In the genomic region with DNA sequence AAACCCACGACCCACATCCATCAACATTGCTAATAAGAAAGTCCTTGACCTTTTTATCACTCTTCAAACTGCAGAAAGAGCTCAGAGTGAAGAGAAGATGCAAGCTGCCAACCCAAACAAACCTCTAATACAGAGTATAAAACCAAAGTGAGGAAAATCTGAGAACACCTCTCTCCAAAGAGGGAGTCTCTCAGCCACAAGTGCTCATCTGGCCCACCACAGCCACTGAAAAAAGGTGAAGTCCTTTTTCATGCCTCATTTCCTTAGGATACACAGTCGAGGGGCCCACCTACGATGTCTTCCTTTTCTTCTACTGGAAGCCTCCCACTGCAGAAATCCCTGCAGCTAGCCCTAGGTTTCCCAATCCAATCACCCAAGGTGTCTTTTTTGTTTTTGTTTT, we compare ENCODE assay signal across 20 cellular contexts. TPM values are rescaled to one million over a fixed set of nuclear protein-coding genes. Genes with fewer than 3 reads are reported as not detected.
A peak's percentile ranks its signal among the peaks of the same experiment; 100 is the strongest.
DNase-seq lines count a peak whose midpoint lies in the region; ATAC-seq and TF ChIP-seq lines count a peak whose summit lies in the region.
"Had no signal": no experiment of that assay in that cellular context is flagged by ENCODE, and none has a peak within 500 bp of the region (broad histone marks: within the 10 kb centered on the region; RNA-seq: fewer than 3 reads in every experiment).

No MANE protein-coding gene starts in this region.

- POLR2A ChIA-PET in activated CD4-positive, alpha-beta T cell treated with anti-CD3 and anti-CD28 coated beads for 36 hours (lab: Charles Lee), result no interaction called here

- intact Hi-C loops in activated CD4-positive, alpha-beta T cell treated with anti-CD3 and anti-CD28 coated beads for 36 hours (cut with DNase I, micrococcal nuclease), result no loop called here

- H3K4me3 Mint-ChIP-seq in activated CD4-positive, alpha-beta T cell treated with anti-CD3 and anti-CD28 coated beads for 36 hours, result no peak overlapping the region
- H3K4me3 Mint-ChIP-seq in activated naive CD8-positive, alpha-beta T cell treated with anti-CD3 and anti-CD28 coated beads, Interleukin-2, amount 50 U/mL, for 24 hours, result no peak overlapping the region
- H3K4me3 Mint-ChIP-seq in mesothelial cell of epicardium, result no peak overlapping the region
- no peak overlapping the region for H3K4me3 Mint-ChIP-seq in activated T-helper 17 cell treated with anti-CD3 and anti-CD28 coated beads, Interleukin-2, amount 50 U/mL, for 72 hours
- H3K4me3 Mint-ChIP-seq: activated naive CD4-positive, alpha-beta T cell treated with anti-CD3 and anti-CD28 coated beads, Interleukin-2, amount 50 U/mL, for 24 hours; activated T-cell treated with anti-CD3 and anti-CD28 coated beads, Interleukin-2, amount 50 U/mL, for 4 hours; B cell had no signal

- no peak for TF ChIP-seq CTCF in mesothelial cell of epicardium (IDR thresholded peaks at IDR 0.05; ENCODE audit: unreplicated experiment)

- H3K27me3 Mint-ChIP-seq in activated CD4-positive, alpha-beta T cell treated with anti-CD3 and anti-CD28 coated beads for 36 hours, result no peaks in the 10 kb centered on the region
- H3K27me3 Mint-ChIP-seq in activated naive CD8-positive, alpha-beta T cell treated with anti-CD3 and anti-CD28 coated beads, Interleukin-2, amount 50 U/mL, for 24 hours, result no peaks in the 10 kb centered on the region
- no peaks in the 10 kb centered on the region for H3K27me3 Mint-ChIP-seq in mesothelial cell of epicardium (ENCODE audit: low read depth)
- H3K27me3 Mint-ChIP-seq in activated T-helper 17 cell treated with anti-CD3 and anti-CD28 coated beads, Interleukin-2, amount 50 U/mL, for 72 hours, result no peaks in the 10 kb centered on the region
- H3K27me3 Mint-ChIP-seq: activated naive CD4-positive, alpha-beta T cell treated with anti-CD3 and anti-CD28 coated beads, Interleukin-2, amount 50 U/mL, for 24 hours; B cell had no signal

- ATAC-seq in activated CD4-positive, alpha-beta T cell treated with anti-CD3 and anti-CD28 coated beads for 36 hours, result no peak
- peak; percentile 80 for ATAC-seq in activated naive CD8-positive, alpha-beta T cell treated with anti-CD3 and anti-CD28 coated beads, Interleukin-2, amount 50 U/mL, for 24 hours
- peak; percentile 49 for ATAC-seq in stimulated activated naive CD8-positive, alpha-beta T cell treated with anti-CD3 and anti-CD28 coated beads, Interleukin-15, Interleukin-2, amounts not matched to agents 100 U/mL and 50 U/mL, for 24 hours
- ATAC-seq in HG03342 (IDR thresholded peaks at IDR 0.05; ENCODE audit: unreplicated experiment), result no peak
- no peak for ATAC-seq in activated T-helper 17 cell treated with anti-CD3 and anti-CD28 coated beads, Interleukin-2, amount 50 U/mL, for 72 hours (replicated peaks)
- ATAC-seq: activated T-cell treated with anti-CD3 and anti-CD28 coated beads, Interleukin-2, amount 50 U/mL, for 4 hours; body of pancreas had no signal

- H3K36me3 Mint-ChIP-seq in activated CD4-positive, alpha-beta T cell treated with anti-CD3 and anti-CD28 coated beads for 36 hours (ENCODE audit: low read depth), result peaks cover 36% of the 10 kb centered on the region
- peaks cover 40% of the 10 kb centered on the region for H3K36me3 Mint-ChIP-seq in activated naive CD8-positive, alpha-beta T cell treated with anti-CD3 and anti-CD28 coated beads, Interleukin-2, amount 50 U/mL, for 24 hours (ENCODE audit: low read depth)
- peaks cover 36% of the 10 kb centered on the region for H3K36me3 Mint-ChIP-seq in mesothelial cell of epicardium
- peaks cover 93% of the 10 kb centered on the region for H3K36me3 Mint-ChIP-seq in activated T-helper 17 cell treated with anti-CD3 and anti-CD28 coated beads, Interleukin-2, amount 50 U/mL, for 72 hours (ENCODE audit: low read depth)

- H3K9me3 Mint-ChIP-seq in activated CD4-positive, alpha-beta T cell treated with anti-CD3 and anti-CD28 coated beads for 36 hours (ENCODE audit: low read depth), result no peaks in the 10 kb centered on the region
- H3K9me3 Mint-ChIP-seq in activated naive CD8-positive, alpha-beta T cell treated with anti-CD3 and anti-CD28 coated beads, Interleukin-2, amount 50 U/mL, for 24 hours, result no peaks in the 10 kb centered on the region
- H3K9me3 Mint-ChIP-seq in mesothelial cell of epicardium, result no peaks in the 10 kb centered on the region
- no peaks in the 10 kb centered on the region for H3K9me3 Mint-ChIP-seq in activated T-helper 17 cell treated with anti-CD3 and anti-CD28 coated beads, Interleukin-2, amount 50 U/mL, for 72 hours
- H3K9me3 Mint-ChIP-seq: activated naive CD4-positive, alpha-beta T cell treated with anti-CD3 and anti-CD28 coated beads, Interleukin-2, amount 50 U/mL, for 24 hours; activated T-cell treated with anti-CD3 and anti-CD28 coated beads, Interleukin-2, amount 50 U/mL, for 4 hours had no signal

- DNase-seq in activated CD4-positive, alpha-beta T cell treated with anti-CD3 and anti-CD28 coated beads for 36 hours, result no peak
- no peak for DNase-seq in activated CD4-positive, alpha-beta T cell treated with anti-CD3 and anti-CD28 coated beads for 48 hours
- no peak for DNase-seq in activated naive CD8-positive, alpha-beta T cell treated with anti-CD3 and anti-CD28 coated beads, Interleukin-2, amount 50 U/mL, for 24 hours
- DNase-seq in mesothelial cell of epicardium (ENCODE audit: low spot score in 2 of 2, unreplicated experiment in 2 of 2) (no peak), activated gamma-delta T cell (lab: John Stamatoyannopoulos, UW) (no peak)
- DNase-seq in stimulated activated naive CD8-positive, alpha-beta T cell treated with anti-CD3 and anti-CD28 coated beads, Interleukin-15, Interleukin-2, amounts not matched to agents 100 U/mL and 50 U/mL, for 24 hours, result no peak
- DNase-seq: 8988T; activated CD4-positive, alpha-beta T cell treated with anti-CD3 and anti-CD28 coated beads, Interleukin-2, amount 50 U/mL, for 4 hours; activated T-cell treated with anti-CD3 and anti-CD28 coated beads, Interleukin-2, amount 50 U/mL, for 4 hours; body of pancreas; GM23248; NCI-H187 treated with DMSO at 0.1 percent for 48 hours; Right ventricle myocardium superior; stimulated activated CD4-positive, alpha-beta T cell treated with anti-CD3 and anti-CD28 coated beads, Interleukin-12 subunit alpha, Interleukin-12 subunit beta, amount 100 ng/mL, for 4 hours; substantia nigra; SW 1271 had no signal

- CTCF ChIA-PET in activated CD4-positive, alpha-beta T cell treated with anti-CD3 and anti-CD28 coated beads for 36 hours (lab: Charles Lee), result no interaction called here

- peak overlapping the region; percentile 44 for H3K27ac Mint-ChIP-seq in activated CD4-positive, alpha-beta T cell treated with anti-CD3 and anti-CD28 coated beads for 36 hours
- peak overlapping the region; percentile 31 for H3K27ac Mint-ChIP-seq in activated naive CD8-positive, alpha-beta T cell treated with anti-CD3 and anti-CD28 coated beads, Interleukin-2, amount 50 U/mL, for 24 hours
- H3K27ac Mint-ChIP-seq in mesothelial cell of epicardium, result peak overlapping the region; percentile 28
- no peak overlapping the region for H3K27ac Mint-ChIP-seq in activated T-helper 17 cell treated with anti-CD3 and anti-CD28 coated beads, Interleukin-2, amount 50 U/mL, for 72 hours
- H3K27ac Mint-ChIP-seq: activated naive CD4-positive, alpha-beta T cell treated with anti-CD3 and anti-CD28 coated beads, Interleukin-2, amount 50 U/mL, for 24 hours; B cell had no signal

- peaks cover 17% of the 10 kb centered on the region for H3K4me1 Mint-ChIP-seq in activated CD4-positive, alpha-beta T cell treated with anti-CD3 and anti-CD28 coated beads for 36 hours
- peaks cover 20% of the 10 kb centered on the region for H3K4me1 Mint-ChIP-seq in activated naive CD8-positive, alpha-beta T cell treated with anti-CD3 and anti-CD28 coated beads, Interleukin-2, amount 50 U/mL, for 24 hours
- H3K4me1 Mint-ChIP-seq in mesothelial cell of epicardium, result peaks cover 16% of the 10 kb centered on the region
- H3K4me1 Mint-ChIP-seq in activated T-helper 17 cell treated with anti-CD3 and anti-CD28 coated beads, Interleukin-2, amount 50 U/mL, for 72 hours, result peaks cover 17% of the 10 kb centered on the region

RNA-seq across cellular contexts. Expression of gene FAM168B, which starts 31.2 kb away (rescaled TPM):
- total RNA-seq in activated CD4-positive, alpha-beta T cell treated with anti-CD3 and anti-CD28 coated beads for 36 hours, result 10 to 100 TPM; 59.8 to 74.7 TPM
- 114 to 119 TPM (median 116 TPM) in 3 replicates for total RNA-seq in mesothelial cell of epicardium
- 10 to 100 TPM; 69.2 to 77.1 TPM for total RNA-seq in activated T-helper 17 cell treated with anti-CD3 and anti-CD28 coated beads, Interleukin-2, amount 50 U/mL, for 72 hours

RNA-seq across cellular contexts. Expression of gene PLEKHB2, which starts 43.1 kb away (rescaled TPM):
- total RNA-seq in activated CD4-positive, alpha-beta T cell treated with anti-CD3 and anti-CD28 coated beads for 36 hours, result 10 to 100 TPM; 39.9 to 42.4 TPM
- 30.9 to 34.6 TPM (median 33.0 TPM) in 3 replicates for total RNA-seq in mesothelial cell of epicardium
- 10 to 100 TPM; 59.8 to 64.5 TPM for total RNA-seq in activated T-helper 17 cell treated with anti-CD3 and anti-CD28 coated beads, Interleukin-2, amount 50 U/mL, for 72 hours

Comparison
In these comparisons a context has a peak if more than half of its experiments do, and no peak if none do; other contexts are left out.
1. ATAC-seq: peak in activated naive CD8-positive, alpha-beta T cell treated with anti-CD3 and anti-CD28 coated beads, Interleukin-2, amount 50 U/mL, for 24 hours (single experiment) and stimulated activated naive CD8-positive, alpha-beta T cell treated with anti-CD3 and anti-CD28 coated beads, Interleukin-15, Interleukin-2, amounts not matched to agents 100 U/mL and 50 U/mL, for 24 hours (single experiment); none in activated CD4-positive, alpha-beta T cell treated with anti-CD3 and anti-CD28 coated beads for 36 hours (single experiment), HG03342 (single experiment) and activated T-helper 17 cell treated with anti-CD3 and anti-CD28 coated beads, Interleukin-2, amount 50 U/mL, for 72 hours (single experiment).